8 cellular contexts compared by ENCODE assay signal in the genomic region with DNA sequence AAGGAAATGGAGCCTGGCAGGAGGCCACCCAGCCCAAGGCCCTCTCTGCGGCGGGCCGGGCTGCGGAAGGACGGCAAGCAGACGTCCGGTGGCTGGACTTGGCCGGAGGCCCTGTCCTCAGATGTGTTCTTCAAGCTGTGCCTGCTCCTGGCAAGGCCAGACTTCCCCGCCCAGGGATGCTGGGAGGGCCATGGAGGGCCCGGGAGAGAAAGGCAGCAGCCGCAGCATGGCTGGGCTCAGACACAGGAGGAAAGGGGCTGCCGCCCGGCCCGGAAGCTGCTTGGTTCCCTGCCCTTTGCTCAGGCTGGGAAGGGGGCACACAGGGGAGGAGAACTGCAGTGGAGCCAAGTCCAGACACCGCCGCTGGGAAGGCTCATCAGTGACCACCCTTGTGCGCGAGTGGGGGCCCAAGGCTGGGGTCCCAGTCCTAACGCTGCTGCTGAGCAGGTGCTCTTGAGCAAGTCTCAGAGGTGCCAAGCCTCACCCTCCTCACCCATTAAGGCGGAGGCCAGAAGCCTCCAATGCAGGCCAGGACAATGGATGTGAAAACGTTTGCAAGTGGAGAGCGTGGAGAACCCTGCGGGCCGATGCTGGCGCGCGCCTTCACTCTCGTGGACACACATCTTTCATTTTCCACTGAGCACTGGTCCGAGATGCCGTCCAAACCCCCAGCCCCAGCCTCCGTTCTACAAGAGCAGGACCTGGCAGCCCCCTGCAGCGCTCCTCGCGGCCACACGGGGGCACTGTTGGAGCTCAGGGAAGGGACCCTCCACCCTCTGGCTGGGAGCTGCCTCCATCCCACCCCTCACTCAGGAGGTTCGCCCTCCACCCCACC. TPM values are rescaled to one million over a fixed set of nuclear protein-coding genes. Genes with fewer than 3 reads are reported as not detected.
DNase-seq lines count a peak whose midpoint lies in the region; ATAC-seq and TF ChIP-seq lines count a peak whose summit lies in the region.

No MANE protein-coding gene starts in this region.

- peak; percentile 97 for TF ChIP-seq CTCF in HFFc6 (IDR thresholded peaks at IDR 0.05)

- peaks cover 8% of the 10 kb centered on the region for H3K27me3 Mint-ChIP-seq in HFFc6 (ENCODE audit: insufficient read depth)

- ATAC-seq in HG03039 (IDR thresholded peaks at IDR 0.05; ENCODE audit: unreplicated experiment): no peak

- peaks cover 31% of the 10 kb centered on the region for H3K4me1 Mint-ChIP-seq in HFFc6 (ENCODE audit: low read depth)

- no peak overlapping the region for H3K4me3 Mint-ChIP-seq in HFFc6

- H3K36me3 Mint-ChIP-seq in HFFc6 (ENCODE audit: low read depth): no peaks in the 10 kb centered on the region

- DNase-seq in CD1c-positive myeloid dendritic cell (ENCODE audit: extremely low spot score) (peak; percentile 58), HFFc6 (no peak), T-helper 1 cell (peak in 4 of 5 donors; percentile 20 to 50 (median 42)), astrocyte of the hippocampus (ENCODE audit: low read depth, low spot score) (peak; percentile 83), iPS-NIHi11 (ENCODE audit: low spot score) (peak; percentile 95), DMS153 (lab: John Stamatoyannopoulos, UW) (no peak)
- DNase-seq in stimulated activated CD4-positive, alpha-beta T cell treated with anti-CD3 and anti-CD28 coated beads, Interleukin-1b, Interleukin-23, amount 100 ng/mL, for 1 hour (ENCODE audit: low read depth in 2 of 2): peak; percentile 26 to 47

- no peak overlapping the region for H3K27ac Mint-ChIP-seq in HFFc6

- H3K9me3 Mint-ChIP-seq in HFFc6: no peaks in the 10 kb centered on the region

RNA-seq across cellular contexts. Expression of a gene that starts 7.9 kb away (rescaled TPM):
- total RNA-seq in HFFc6 (2021; fragmentation: NEBNext Ultra II Directional; extraction: Animal tissue kit (Norgen Biotek cat#: 25700)): not detected

RNA-seq across cellular contexts. Expression of a gene that starts 18.1 kb away (rescaled TPM):
- not detected for total RNA-seq in HFFc6 (2021; fragmentation: NEBNext Ultra II Directional; extraction: Animal tissue kit (Norgen Biotek cat#: 25700))

RNA-seq across cellular contexts. Expression of a gene that starts 45.4 kb away (rescaled TPM):
- not detected for total RNA-seq in HFFc6 (2021; fragmentation: NEBNext Ultra II Directional; extraction: Animal tissue kit (Norgen Biotek cat#: 25700))

Comparison
In these comparisons a context has a peak if more than half of its experiments do, and no peak if none do; other contexts are left out.
1. DNase-seq: peak in CD1c-positive myeloid dendritic cell (single experiment), T-helper 1 cell (4 of 5), astrocyte of the hippocampus (single experiment), iPS-NIHi11 (single experiment) and stimulated activated CD4-positive, alpha-beta T cell treated with anti-CD3 and anti-CD28 coated beads, Interleukin-1b, Interleukin-23, amount 100 ng/mL, for 1 hour (2 of 2); none in HFFc6 (single experiment) and DMS153 (single experiment).